ENCODE assay signal across 17 cellular contexts in the genomic region with DNA sequence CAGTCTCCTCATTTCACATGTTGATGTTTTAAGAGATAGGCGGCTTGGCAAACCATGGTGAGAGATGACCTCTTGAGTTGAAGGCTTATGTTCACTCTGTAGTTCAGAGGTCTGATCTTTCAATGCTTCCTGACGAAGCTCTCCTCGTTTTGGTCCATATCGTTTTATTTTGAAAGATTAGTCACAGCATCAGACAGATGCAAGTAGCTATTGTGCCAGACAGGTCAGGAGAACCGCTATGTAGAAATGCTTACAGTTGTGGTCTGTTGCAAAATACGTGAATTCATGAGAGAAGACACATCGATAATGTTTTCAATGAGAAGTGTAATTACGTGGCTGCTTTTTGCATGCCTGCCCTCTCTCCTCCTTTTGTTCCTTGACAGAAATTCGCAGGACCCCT. TPM values are rescaled to one million over a fixed set of nuclear protein-coding genes. Genes with fewer than 3 reads are reported as not detected.
"Had no signal": no experiment of that assay in that cellular context is flagged by ENCODE, and none has a peak within 500 bp of the region (broad histone marks: within the 10 kb centered on the region; RNA-seq: fewer than 3 reads in every experiment).

No MANE protein-coding gene starts in this region.

- H3K9me3 ChIP-seq: colonic mucosa, esophagus muscularis mucosa, tibial nerve, uterus had no signal

- H3K4me3 ChIP-seq: colonic mucosa, esophagus muscularis mucosa, smooth muscle cell, tibial nerve, uterus had no signal

- H3K4me1 ChIP-seq: colonic mucosa, esophagus muscularis mucosa, foreskin keratinocyte, uterus had no signal

- DNase-seq: activated CD4-positive, alpha-beta T cell treated with anti-CD3 and anti-CD28 coated beads, Interleukin-2, amount 10 ng/mL, durations not matched to agents 7 days and 5 days; activated naive CD8-positive, alpha-beta T cell treated with anti-CD3 and anti-CD28 coated beads for 36 hours; colonic mucosa; foreskin keratinocyte; glutamatergic neuron; hypothalamus; occipital lobe; right cardiac atrium; stimulated activated CD4-positive, alpha-beta T cell treated with anti-CD3 and anti-CD28 coated beads, Interleukin-4, amount 100 ng/mL, for 4 hours; stimulated activated CD8-positive, alpha-beta memory T cell treated with anti-CD3 and anti-CD28 coated beads, Interleukin-4, amount 100 ng/mL, for 48 hours; stimulated activated naive CD4-positive, alpha-beta T cell treated with Interleukin-2 at 50 U/mL for 16 hours; uterus had no signal

- H3K27ac ChIP-seq: colonic mucosa, esophagus muscularis mucosa, foreskin keratinocyte, uterus had no signal

- H3K27me3 ChIP-seq: colonic mucosa, esophagus muscularis mucosa, foreskin keratinocyte, tibial nerve, uterus had no signal

- H3K36me3 ChIP-seq: colonic mucosa, esophagus muscularis mucosa, tibial nerve, uterus had no signal

RNA-seq across cellular contexts. Expression of a gene that starts 47.5 kb away (rescaled TPM):
- total RNA-seq: activated CD4-positive, alpha-beta T cell treated with anti-CD3 and anti-CD28 coated beads, Interleukin-2, amount 10 ng/mL, durations not matched to agents 7 days and 5 days; activated naive CD8-positive, alpha-beta T cell treated with anti-CD3 and anti-CD28 coated beads for 36 hours; activated T-helper 1 cell treated with anti-CD3 and anti-CD28 coated beads, Interleukin-12 subunit alpha, Interleukin-12 subunit beta, Interleukin-2, Interleukin-4 antibody, amounts not matched to agents 30 ng/mL and 10 ng/mL and 1 ng/mL, durations not matched to agents 14 hours and 24 hours and 36 hours; foreskin keratinocyte; natural killer cell treated with Interleukin-12 subunit alpha and Interleukin-12 subunit beta and Interleukin-15 and Interleukin-18, amount 100 ng/mL, for 72 hours; smooth muscle cell had no signal
